ENCODE assay signal across 8 cellular contexts in the genomic region with DNA sequence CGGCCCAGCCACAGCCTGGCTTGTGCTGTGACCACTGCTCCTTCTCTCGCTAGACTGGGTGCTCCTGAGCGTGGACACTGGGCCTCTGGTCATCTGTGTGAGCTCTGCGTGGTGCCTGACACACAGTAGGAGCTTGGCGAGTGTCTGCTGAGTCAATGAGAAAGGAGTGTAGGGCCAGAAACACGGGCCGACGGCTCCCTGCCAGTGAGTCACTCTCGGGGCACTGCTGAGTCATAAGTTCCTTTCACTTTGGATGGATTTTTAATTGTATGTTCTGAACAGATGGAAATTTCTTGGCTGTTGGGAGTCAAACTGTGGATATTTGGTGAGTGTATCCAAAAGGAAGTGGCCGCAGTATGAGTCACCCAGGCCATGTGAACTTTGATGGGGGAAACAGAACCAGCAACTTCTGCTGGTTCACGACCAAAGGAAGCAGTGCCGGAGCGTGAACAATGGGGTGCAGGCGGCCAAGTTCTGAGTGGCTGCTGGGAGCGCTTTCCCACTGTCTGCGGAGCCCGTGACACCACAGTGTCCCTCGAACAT. TPM values are rescaled to one million over a fixed set of nuclear protein-coding genes. Genes with fewer than 3 reads are reported as not detected.
DNase-seq lines count a peak whose midpoint lies in the region; ATAC-seq and TF ChIP-seq lines count a peak whose summit lies in the region.

No MANE protein-coding gene starts in this region.

- peak overlapping the region; percentile 85 for H3K9ac ChIP-seq in adipocyte (ENCODE audit: low read length)

- H3K27ac Mint-ChIP-seq in Caco-2 (ENCODE audit: unreplicated experiment): peak overlapping the region; percentile 99

- peaks cover 83% of the 10 kb centered on the region for H3K4me1 ChIP-seq in Caco-2
- H3K4me1 ChIP-seq in adipocyte (ENCODE audit: control insufficient read depth, insufficient read depth, low read length): peaks cover 38% of the 10 kb centered on the region
- H3K4me1 ChIP-seq in psoas muscle: peaks cover 12% of the 10 kb centered on the region

- peaks cover 18% of the 10 kb centered on the region for H3K36me3 Mint-ChIP-seq in Caco-2 (ENCODE audit: insufficient read depth, unreplicated experiment)

- WGBS in psoas muscle, 3 donors: 15 to 21% (median 15%) methylated on average over 18 of the region's 18 CpGs

- no peak for DNase-seq in Caco-2
- peak; percentile 63 for DNase-seq in NCI-H460 (ENCODE audit: extremely low read depth, low read depth)
- peak; percentile 97 for DNase-seq in adipocyte (ENCODE audit: low read depth)
- peak; percentile 92 for DNase-seq in cardiac septum (ENCODE audit: low spot score)
- peak; percentile 85 to 87 for DNase-seq in psoas muscle
- DNase-seq in NCI-H1436 treated with DMSO at 0.1 percent for 48 hours (lab: John Stamatoyannopoulos, UW): no peak

- ATAC-seq in psoas muscle: peak; percentile 65 to 85 (median 70)
- ATAC-seq in GM21717 (IDR thresholded peaks at IDR 0.05; ENCODE audit: unreplicated experiment): no peak
- no peak for ATAC-seq in GM18868 (IDR thresholded peaks at IDR 0.05; ENCODE audit: unreplicated experiment)

- H3K4me3 ChIP-seq in Caco-2 (ENCODE audit: low read depth, low read length) (no peak overlapping the region), adipocyte (ENCODE audit: low read length) (peak overlapping the region; percentile 38), psoas muscle (peak overlapping the region; percentile 11)

- no peaks in the 10 kb centered on the region for H3K9me3 ChIP-seq in Caco-2
- H3K9me3 ChIP-seq in adipocyte (ENCODE audit: control insufficient read depth, low read length): no peaks in the 10 kb centered on the region
- no peaks in the 10 kb centered on the region for H3K9me3 ChIP-seq in psoas muscle

- TF ChIP-seq CTCF in Caco-2 (IDR thresholded peaks at IDR 0.05; ENCODE audit: insufficient read depth in 1 of 2, low read depth in 1 of 2, low read length in 1 of 2, severe bottlenecking in 1 of 2, unreplicated experiment in 1 of 2) (no peak), psoas muscle (IDR thresholded peaks at IDR 0.05) (no peak)

- peak overlapping the region; percentile 59 for H3K4me3 Mint-ChIP-seq in Caco-2 (ENCODE audit: unreplicated experiment)

- no peaks in the 10 kb centered on the region for H3K27me3 Mint-ChIP-seq in Caco-2 (ENCODE audit: insufficient read depth, unreplicated experiment)

- H3K27me3 ChIP-seq in Caco-2 (replicated peaks; ENCODE audit: control insufficient read depth, insufficient read depth, low read length): no peaks in the 10 kb centered on the region
- no peaks in the 10 kb centered on the region for H3K27me3 ChIP-seq in adipocyte (replicated peaks; ENCODE audit: control insufficient read depth, insufficient read depth, low read length)
- H3K27me3 ChIP-seq in psoas muscle (ENCODE audit: insufficient read depth in 3 of 3, low read length in 2 of 3): peaks cover 0 to 39% (median 9%) of the 10 kb centered on the region in 3 donors

- H3K9me3 Mint-ChIP-seq in Caco-2 (ENCODE audit: unreplicated experiment): no peaks in the 10 kb centered on the region

- peak overlapping the region; percentile 88 for H3K27ac ChIP-seq in psoas muscle

- no TSS peak for BruUV-seq in Caco-2 (replicated peaks; lab: Mats Ljungman, UMichigan)

- CTCF ChIA-PET in Caco-2 (lab: Charles Lee): no interaction called here

- peaks cover 62% of the 10 kb centered on the region for H3K4me1 Mint-ChIP-seq in Caco-2 (ENCODE audit: low read depth, unreplicated experiment)

- no peaks in the 10 kb centered on the region for H3K36me3 ChIP-seq in Caco-2 (ENCODE audit: control insufficient read depth, insufficient read depth, low read length)
- no peaks in the 10 kb centered on the region for H3K36me3 ChIP-seq in adipocyte (ENCODE audit: control insufficient read depth, insufficient read depth, low read length, severe bottlenecking)
- H3K36me3 ChIP-seq in psoas muscle (ENCODE audit: insufficient read depth in 1 of 2, low read depth in 1 of 2): no peaks in the 10 kb centered on the region

- intact Hi-C loops in Caco-2 (cut with micrococcal nuclease; ENCODE audit: unreplicated experiment): no loop called here
- intact Hi-C loops in cardiac septum (cut with DNase I): loop anchor here (1.0 to 2.0 kb wide), 3 partner anchors 45 to 70 kb away; no protein-coding TSS in a partner anchor
- intact Hi-C loops in psoas muscle (cut with DNase I): loop anchor here in 1 of 2 donors (1.0 kb wide), 1 partner anchor 45 kb away; no protein-coding TSS in a partner anchor

- POLR2A ChIA-PET in Caco-2 (lab: Charles Lee): no interaction called here

RNA-seq across cellular contexts. Expression of a gene that starts 41.0 kb away (rescaled TPM):
- total RNA-seq in Caco-2 (2022) (160 and 170 TPM in 2 replicates), cardiac septum (77.0 TPM), psoas muscle (10 to 100 TPM; 11.6 to 21.1 (median 15.1) TPM)
- total RNA-seq in NCI-H460 (2014; rRNA removed; shearing (Covaris generic)): 3.7 and 3.9 TPM in 2 replicates
- polyA plus RNA-seq in NCI-H460 (2014; cell fraction: nucleus; rRNA removed): 10.5 and 12.7 TPM in 2 replicates
- polyA plus RNA-seq in psoas muscle: 10 to 100 TPM in 2 of 3 donors, 1 to 10 TPM in 1; 4.8 to 25.3 (median 11.3) TPM

Comparison
In these comparisons a context has a peak if more than half of its experiments do, and no peak if none do; other contexts are left out.
1. DNase-seq: peak in NCI-H460 (single experiment), adipocyte (single experiment), cardiac septum (single experiment) and psoas muscle (2 of 2); none in Caco-2 (0 of 2) and NCI-H1436 treated with DMSO at 0.1 percent for 48 hours (single experiment).
2. ATAC-seq: peak in psoas muscle (4 of 4); none in GM21717 (single experiment) and GM18868 (single experiment).